ENCODE assay signal across 8 cellular contexts in genomic region chr13:27359203-27359821, GRCh38.
DNase-seq lines count a peak whose midpoint lies in the region; ATAC-seq lines count a peak whose summit lies in the region.

No MANE protein-coding gene starts in this region.

- H3K27me3 ChIP-seq in CD4-positive, CD25-positive, alpha-beta regulatory T cell (ENCODE audit: control insufficient read depth, insufficient read depth, low read length) = peaks cover 7% of the 10 kb centered on the region

- peak; percentile 42 to 55 for ATAC-seq in CD4-positive, CD25-positive, alpha-beta regulatory T cell (ENCODE audit: low read depth in 2 of 2)
- ATAC-seq in GM21529 (IDR thresholded peaks at IDR 0.05; ENCODE audit: unreplicated experiment) (peak; percentile 56), HG03097 (IDR thresholded peaks at IDR 0.05; ENCODE audit: low FRiP score, unreplicated experiment) (no peak)

- no peak overlapping the region for H3K27ac ChIP-seq in CD4-positive, CD25-positive, alpha-beta regulatory T cell (ENCODE audit: insufficient read depth, low read length, poor library complexity, severe bottlenecking)

- peak overlapping the region in 2 of 4 donors; percentile 19 to 24 for H3K4me3 Mint-ChIP-seq in CD4-positive, CD25-positive, alpha-beta regulatory T cell

- H3K36me3 Mint-ChIP-seq in CD4-positive, CD25-positive, alpha-beta regulatory T cell = no peaks in the 10 kb centered on the region

- no peak overlapping the region for H3K27ac Mint-ChIP-seq in CD4-positive, CD25-positive, alpha-beta regulatory T cell

- H3K27me3 Mint-ChIP-seq in CD4-positive, CD25-positive, alpha-beta regulatory T cell = peaks cover 15% of the 10 kb centered on the region

- H3K9me3 Mint-ChIP-seq in CD4-positive, CD25-positive, alpha-beta regulatory T cell = no peaks in the 10 kb centered on the region

- peaks cover 0 to 3% (median 1%) of the 10 kb centered on the region in 4 donors for H3K4me1 Mint-ChIP-seq in CD4-positive, CD25-positive, alpha-beta regulatory T cell

- DNase-seq in CD4-positive, CD25-positive, alpha-beta regulatory T cell = peak; percentile 48 to 68 (median 62)
- DNase-seq in NCI-H2196 treated with DMSO at 0.1 percent for 48 hours (lab: John Stamatoyannopoulos, UW; ENCODE audit: unreplicated experiment) (peak; percentile 20), left kidney (ENCODE audit: low read depth, low spot score) (peak; percentile 83)
- peak; percentile 48 for DNase-seq in activated CD4-positive, alpha-beta T cell treated with anti-CD3 and anti-CD28 coated beads for 1 hour
- peak; percentile 49 for DNase-seq in central memory CD4-positive, alpha-beta T cell
- peak; percentile 50 to 63 for DNase-seq in stimulated activated CD4-positive, alpha-beta T cell treated with anti-CD3 and anti-CD28 coated beads, Interleukin-4, amount 100 ng/mL, for 4 hours

- no peaks in the 10 kb centered on the region for H3K9me3 ChIP-seq in CD4-positive, CD25-positive, alpha-beta regulatory T cell (ENCODE audit: control insufficient read depth in 2 of 2, low read length in 2 of 2)

- no peaks in the 10 kb centered on the region for H3K36me3 ChIP-seq in CD4-positive, CD25-positive, alpha-beta regulatory T cell (ENCODE audit: control insufficient read depth, insufficient read depth, low read length)

- H3K4me3 ChIP-seq in CD4-positive, CD25-positive, alpha-beta regulatory T cell (ENCODE audit: low read depth, low read length) = no peak overlapping the region

- H3K4me1 ChIP-seq in CD4-positive, CD25-positive, alpha-beta regulatory T cell (ENCODE audit: control insufficient read depth, insufficient read depth, low read length, poor library complexity, severe bottlenecking) = peaks cover 10% of the 10 kb centered on the region

Comparison
In these comparisons a context has a peak if more than half of its experiments do, and no peak if none do; other contexts are left out.
1. DNase-seq: peak in every context shown above with its lines; median percentile 83 in left kidney; 62 in CD4-positive, CD25-positive, alpha-beta regulatory T cell; 56 in stimulated activated CD4-positive, alpha-beta T cell treated with anti-CD3 and anti-CD28 coated beads, Interleukin-4, amount 100 ng/mL, for 4 hours; 49 in central memory CD4-positive, alpha-beta T cell; 48 in activated CD4-positive, alpha-beta T cell treated with anti-CD3 and anti-CD28 coated beads for 1 hour; 20 in NCI-H2196 treated with DMSO at 0.1 percent for 48 hours.